In the genomic region with DNA sequence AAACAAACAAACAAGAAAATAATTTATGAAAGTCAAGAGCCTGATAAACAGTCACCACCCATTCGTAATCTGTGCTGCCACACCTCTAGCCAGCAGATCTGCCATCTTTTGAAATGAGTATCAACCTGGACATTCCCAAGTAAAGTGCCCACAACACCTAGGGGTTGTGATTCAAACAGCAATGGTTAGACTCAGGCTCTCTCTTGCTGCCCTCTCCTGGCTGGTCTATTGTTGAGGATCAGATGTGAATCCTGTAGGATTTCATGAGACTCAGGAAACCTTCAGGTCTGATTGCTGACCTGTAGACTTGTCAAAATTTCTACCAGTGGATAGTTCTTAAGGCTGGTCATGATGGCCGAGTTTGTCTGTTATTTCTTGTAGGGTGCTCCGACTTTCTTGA, we compare ENCODE assay signal across 8 cellular contexts. TPM values are rescaled to one million over a fixed set of nuclear protein-coding genes. Genes with fewer than 3 reads are reported as not detected.
A peak's percentile ranks its signal among the peaks of the same experiment; 100 is the strongest.
DNase-seq lines count a peak whose midpoint lies in the region; FAIRE-seq and TF ChIP-seq lines count a peak whose summit lies in the region.

No MANE protein-coding gene starts in this region.

- no peak for FAIRE-seq in bronchial epithelial cell (lab: Jason Lieb, UNC)

- H3K36me3 ChIP-seq in bronchial epithelial cell (ENCODE audit: control insufficient read depth, insufficient read depth, low read length) = no peaks in the 10 kb centered on the region
- no peaks in the 10 kb centered on the region; the same call in 1 of the 2 replicates for H3K36me3 ChIP-seq in MG63

- H3K27ac Mint-ChIP-seq in neural crest cell (ENCODE audit: unreplicated experiment) = no peak overlapping the region

- peaks cover 5% of the 10 kb centered on the region for H3K4me1 Mint-ChIP-seq in neural crest cell

- H3K4me3 ChIP-seq in bronchial epithelial cell (ENCODE audit: low read depth, low read length) = no peak overlapping the region
- no peak overlapping the region for H3K4me3 ChIP-seq in MG63

- no peaks in the 10 kb centered on the region for H3K9me3 ChIP-seq in MG63

- no peaks in the 10 kb centered on the region for H3K36me3 Mint-ChIP-seq in neural crest cell (ENCODE audit: low read depth)

- H3K4me3 Mint-ChIP-seq in neural crest cell = no peak overlapping the region

- H3K9me3 Mint-ChIP-seq in neural crest cell = no peaks in the 10 kb centered on the region

- H3K27me3 ChIP-seq in bronchial epithelial cell (ENCODE audit: control insufficient read depth, insufficient read depth, low read length) (no peaks in the 10 kb centered on the region), MG63 (no peaks in the 10 kb centered on the region)

- DNase-seq in DMS 273 (lab: John Stamatoyannopoulos, UW; ENCODE audit: unreplicated experiment) (peak; percentile 65), DMS 273 treated with DMSO at 0.1 percent for 48 hours (lab: John Stamatoyannopoulos, UW) (no peak), LHCN-M2 (ENCODE audit: low read depth) (peak; percentile 18), bronchial epithelial cell (ENCODE audit: low read depth) (peak; percentile 74), neural crest cell (ENCODE audit: low read depth, low spot score) (no peak), MG63 (no peak), NCI-H2196 treated with DMSO at 0.1 percent for 48 hours (lab: John Stamatoyannopoulos, UW; ENCODE audit: unreplicated experiment) (no peak), mesenteric fat pad (ENCODE audit: low spot score) (no peak)

- H3K27me3 Mint-ChIP-seq in neural crest cell (ENCODE audit: low read depth) = no peaks in the 10 kb centered on the region

- TF ChIP-seq CTCF in bronchial epithelial cell (IDR thresholded peaks at IDR 0.05; ENCODE audit: insufficient read depth, low read length, severe bottlenecking) (peak; percentile 69), neural crest cell (conservative IDR thresholded peaks at IDR 0.05) (peak; percentile 55)

RNA-seq across cellular contexts. Expression of a gene that starts 26.8 kb away (rescaled TPM):
- total RNA-seq in LHCN-M2 (2014; rRNA removed) = 33.9 and 34.8 TPM in 2 replicates
- 23.7 TPM for polyA plus RNA-seq in LHCN-M2 (2012)
- 7.0 and 8.4 TPM in 2 replicates for total RNA-seq in bronchial epithelial cell
- total RNA-seq in neural crest cell = 13.1 and 15.6 TPM in 2 replicates
- total RNA-seq in MG63 (2014; rRNA removed; shearing (Covaris generic); ENCODE audit: low replicate concordance) = 11.0 and 18.3 TPM in 2 replicates
- 41.1 TPM for total RNA-seq in mesenteric fat pad

Comparison
In these comparisons a context has a peak if more than half of its experiments do, and no peak if none do; other contexts are left out.
1. DNase-seq: peak in DMS 273 (single experiment), LHCN-M2 (single experiment) and bronchial epithelial cell (single experiment); none in DMS 273 treated with DMSO at 0.1 percent for 48 hours (single experiment), neural crest cell (single experiment), MG63 (single experiment), NCI-H2196 treated with DMSO at 0.1 percent for 48 hours (single experiment) and mesenteric fat pad (single experiment).